ENCODE assay signal across 22 cellular contexts in the genomic region with DNA sequence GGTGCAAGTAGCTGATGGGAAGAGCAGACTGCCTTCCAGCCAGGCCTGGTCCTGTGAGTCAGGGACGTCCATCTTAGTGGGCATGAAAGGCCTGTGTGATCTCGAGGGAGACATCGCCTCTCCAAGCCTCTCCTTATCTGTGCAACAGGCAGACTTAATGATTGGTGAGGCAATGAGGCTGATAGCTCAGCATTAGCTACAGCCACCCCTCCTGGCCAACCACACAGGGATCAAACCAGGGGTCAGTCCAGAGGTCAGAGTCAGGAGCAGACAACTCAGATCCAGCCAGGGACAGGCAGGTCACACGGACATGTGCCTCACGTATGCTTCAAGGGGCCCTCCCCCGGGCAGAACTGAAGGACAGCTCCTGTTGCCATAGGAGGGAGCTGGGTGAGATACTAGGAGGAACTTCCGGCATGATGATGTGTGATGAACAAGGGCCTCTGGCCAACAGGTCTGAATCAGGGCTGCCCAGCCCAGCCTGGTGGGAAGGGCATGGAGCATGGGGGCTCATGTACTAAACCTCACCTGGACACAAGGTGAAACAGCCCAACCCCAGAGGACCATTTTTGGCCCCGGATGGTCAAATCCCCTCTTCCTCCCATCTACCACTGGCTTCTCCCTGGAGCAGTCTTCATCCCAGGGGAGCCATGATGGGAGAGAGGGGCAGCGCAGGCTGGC. TPM values are rescaled to one million over a fixed set of nuclear protein-coding genes. Genes with fewer than 3 reads are reported as not detected.
"Had no signal": no experiment of that assay in that cellular context is flagged by ENCODE, and none has a peak within 500 bp of the region (broad histone marks: within the 10 kb centered on the region; RNA-seq: fewer than 3 reads in every experiment).

No MANE protein-coding gene starts in this region.

- H3K4me3 ChIP-seq: body of pancreas, coronary artery, lower lobe of right lung, spleen, testis, upper lobe of left lung had no signal

- H3K27me3 ChIP-seq: body of pancreas, spleen, testis, upper lobe of left lung had no signal

- DNase-seq: activated B cell treated with CpG ODN at 0.5 μM for 24 hours; activated CD4-positive, alpha-beta memory T cell treated with anti-CD3 and anti-CD28 coated beads for 36 hours; activated CD4-positive, alpha-beta T cell treated with anti-CD3 and anti-CD28 coated beads for 4 hours; activated naive CD4-positive, alpha-beta T cell treated with Interleukin-2 at 50 U/mL for 16 hours; activated naive CD8-positive, alpha-beta T cell treated with anti-CD3 and anti-CD28 coated beads, Interleukin-2, amount 10 ng/mL, durations not matched to agents 7 days and 5 days; activated T-cell treated with anti-CD3 and anti-CD28 coated beads for 4 hours; body of pancreas; central memory CD4-positive, alpha-beta T cell; lower lobe of right lung; midbrain; nucleus accumbens; right cardiac atrium; spleen; stimulated activated CD4-positive, alpha-beta T cell treated with anti-CD3 and anti-CD28 coated beads, Interleukin-4, amount 100 ng/mL, for 4 hours; T-cell; testis had no signal

- H3K9me3 ChIP-seq: body of pancreas, lower lobe of right lung, spleen, testis, upper lobe of left lung had no signal

- ATAC-seq: body of pancreas; lower lobe of right lung; right cardiac atrium; SK-N-SH treated with all-trans-retinoic acid at 6 μM for 48 hours; stimulated activated memory B cell treated with anti-CD40 and anti-IgM and Interleukin-4, amounts not matched to agents 10 μg/mL and 1 μg/mL and 100 μg/mL, for 72 hours; T-cell had no signal

- H3K4me1 ChIP-seq: lower lobe of right lung, spleen, testis had no signal

- H3K27ac ChIP-seq: body of pancreas, coronary artery, lower lobe of right lung, spleen, testis, upper lobe of left lung had no signal

- H3K36me3 ChIP-seq: lower lobe of right lung, spleen, upper lobe of left lung had no signal

RNA-seq across cellular contexts. Expression of a gene that starts 2.8 kb away (rescaled TPM):
- total RNA-seq: activated B cell treated with CpG ODN at 0.5 μM for 24 hours; activated CD4-positive, alpha-beta memory T cell treated with anti-CD3 and anti-CD28 coated beads for 36 hours; activated naive CD8-positive, alpha-beta T cell treated with anti-CD3 and anti-CD28 coated beads, Interleukin-2, amount 10 ng/mL, durations not matched to agents 7 days and 5 days; frontal cortex; lower lobe of right lung; spleen had no signal
- polyA plus RNA-seq: esophagus, right cardiac atrium had no signal

RNA-seq across cellular contexts. Expression of a gene that starts 3.8 kb away (rescaled TPM):
- total RNA-seq: activated B cell treated with CpG ODN at 0.5 μM for 24 hours; activated CD4-positive, alpha-beta memory T cell treated with anti-CD3 and anti-CD28 coated beads for 36 hours; activated naive CD8-positive, alpha-beta T cell treated with anti-CD3 and anti-CD28 coated beads, Interleukin-2, amount 10 ng/mL, durations not matched to agents 7 days and 5 days; body of pancreas; frontal cortex; lower lobe of right lung; right cardiac atrium; spleen; T-cell; testis; upper lobe of left lung had no signal

RNA-seq across cellular contexts. Expression of a gene that starts 10.5 kb away (rescaled TPM):
- total RNA-seq: frontal cortex had no signal

RNA-seq across cellular contexts. Expression of a gene that starts 35.2 kb away (rescaled TPM):
- total RNA-seq: activated B cell treated with CpG ODN at 0.5 μM for 24 hours; activated CD4-positive, alpha-beta memory T cell treated with anti-CD3 and anti-CD28 coated beads for 36 hours; activated naive CD8-positive, alpha-beta T cell treated with anti-CD3 and anti-CD28 coated beads, Interleukin-2, amount 10 ng/mL, durations not matched to agents 7 days and 5 days; frontal cortex; right cardiac atrium; spleen had no signal
- polyA plus RNA-seq: esophagus, right cardiac atrium, spleen had no signal
